ENCODE assay signal across 19 cellular contexts in the genomic region with DNA sequence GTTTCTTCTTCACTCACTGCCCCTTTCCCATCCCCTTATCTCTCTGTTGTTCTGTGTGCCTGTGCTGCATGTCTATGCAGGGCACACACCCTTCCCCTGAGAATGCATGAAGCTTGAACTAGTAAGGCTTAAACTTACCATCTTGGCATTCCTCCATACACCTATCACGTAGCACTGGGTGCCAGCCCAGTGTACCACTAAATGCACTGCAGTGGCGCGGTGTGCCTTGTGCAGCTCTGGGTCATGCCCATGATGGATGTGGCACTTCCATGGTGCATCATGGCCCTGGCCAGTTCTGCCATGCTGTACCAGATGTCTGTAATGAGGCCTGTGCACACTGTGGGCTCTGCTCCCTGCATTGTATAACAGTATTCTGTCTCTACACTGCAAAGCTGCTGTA. TPM values are rescaled to one million over a fixed set of nuclear protein-coding genes. Genes with fewer than 3 reads are reported as not detected.
DNase-seq lines count a peak whose midpoint lies in the region; ATAC-seq, FAIRE-seq and TF ChIP-seq lines count a peak whose summit lies in the region.
"Had no signal": no experiment of that assay in that cellular context is flagged by ENCODE, and none has a peak within 500 bp of the region (broad histone marks: within the 10 kb centered on the region; RNA-seq: fewer than 3 reads in every experiment).

No MANE protein-coding gene starts in this region.

- H3K23me2 ChIP-seq in H1 (ENCODE audit: low read depth, low read length): peaks cover 2% of the 10 kb centered on the region; the same call in 1 of the 2 replicates

- H3K56ac ChIP-seq in H1 (replicated peaks; ENCODE audit: insufficient read length, low read depth, low read length): no peak overlapping the region

- no peak for TF ChIP-seq RAD21 in H1 (IDR thresholded peaks at IDR 0.05 in 1 of 2, conservative IDR thresholded peaks at IDR 0.05 in 1 of 2; ENCODE audit: low read depth in 2 of 2, low read length in 2 of 2)

- TF ChIP-seq POLR2A in H1 (IDR thresholded peaks at IDR 0.05; ENCODE audit: control extremely low read depth in 1 of 2, low read depth in 2 of 2, low read length in 2 of 2): no peak

- H2BK15ac ChIP-seq in H1 (ENCODE audit: low read length) (peak overlapping the region; percentile 88), neuronal stem cell (ENCODE audit: low read length) (no peak overlapping the region)

- no peak overlapping the region for H3K4ac ChIP-seq in H1 (replicated peaks; ENCODE audit: insufficient read length, low read depth, low read length)
- H3K4ac ChIP-seq in neuronal stem cell (ENCODE audit: low read length): no peak overlapping the region

- no peak for FAIRE-seq in H1 (lab: Jason Lieb, UNC)
- FAIRE-seq: GM12891, GM18507 had no signal

- CTCF ChIA-PET in H1 (lab: Charles Lee; ENCODE audit: partially characterized antibody): interaction anchor here (0.7 to 12.3 kb wide), 10 partner anchors 7 to 409 kb away, joined by 3 to 113 read pairs (median 4); no protein-coding TSS in a partner anchor

- peak overlapping the region; percentile 94 for H2AK5ac ChIP-seq in H1 (ENCODE audit: low read depth, low read length)
- peak overlapping the region; percentile 64 for H2AK5ac ChIP-seq in neuronal stem cell (ENCODE audit: low read depth, low read length)

- H3K9me3 ChIP-seq in H1 (ENCODE audit: insufficient read depth in 2 of 2, low read depth in 1 of 2, low read length in 1 of 2): no peaks in the 10 kb centered on the region
- H3K9me3 ChIP-seq in neuronal stem cell (replicated peaks in 1 of 2; ENCODE audit: control insufficient read depth in 2 of 2, insufficient read depth in 1 of 2, low read depth in 1 of 2, low read length in 2 of 2): no peaks in the 10 kb centered on the region
- H3K9me3 ChIP-seq: BLaER1, HAP-1 had no signal

- H3K23ac ChIP-seq in H1 (ENCODE audit: insufficient read length) (no peak overlapping the region), neuronal stem cell (ENCODE audit: low read depth, low read length, poor library complexity) (peak overlapping the region; percentile 43)

- H4K8ac ChIP-seq in H1 (ENCODE audit: extremely low read depth, insufficient read depth, low read length) (no peak overlapping the region), neuronal stem cell (ENCODE audit: low read depth, low read length) (no peak overlapping the region)

- TF ChIP-seq CTCF in H1 (IDR thresholded peaks at IDR 0.05; ENCODE audit: control extremely low read depth in 1 of 3, insufficient read depth in 1 of 3, low read depth in 1 of 3, low read length in 3 of 3): no peak

- H2BK5ac ChIP-seq in H1 (ENCODE audit: low read depth, low read length): peak overlapping the region; percentile 76; the same call in 1 of the 2 replicates
- peak overlapping the region; percentile 6 for H2BK5ac ChIP-seq in neuronal stem cell (ENCODE audit: low read length)

- H2AFZ ChIP-seq in H1 (ENCODE audit: low read length): no peak overlapping the region
- no peak overlapping the region for H2AFZ ChIP-seq in neuronal stem cell (ENCODE audit: low read length)

- H3K79me1 ChIP-seq in H1 (ENCODE audit: low read depth, low read length): peaks cover 11% of the 10 kb centered on the region
- no peaks in the 10 kb centered on the region for H3K79me1 ChIP-seq in neuronal stem cell (ENCODE audit: low read depth, low read length)

- H3K9ac ChIP-seq in H1 (replicated peaks in 1 of 4; ENCODE audit: extremely low read depth in 1 of 4, low read depth in 3 of 4, low read length in 3 of 4): no peak overlapping the region
- no peak overlapping the region for H3K9ac ChIP-seq in neuronal stem cell (ENCODE audit: low read depth, low read length, poor library complexity)
- H3K9ac ChIP-seq: BLaER1 had no signal

- H3K18ac ChIP-seq in H1 (ENCODE audit: extremely low read depth, low read length) (no peak overlapping the region), neuronal stem cell (ENCODE audit: low read length) (peak overlapping the region; percentile 76)

- H4K5ac ChIP-seq in H1 (ENCODE audit: insufficient read length, low read depth, low read length): no peak overlapping the region

- H3K36me3 ChIP-seq in H1 (ENCODE audit: control insufficient read depth in 2 of 4, insufficient read depth in 4 of 4, low read length in 3 of 4): no peaks in the 10 kb centered on the region
- no peaks in the 10 kb centered on the region for H3K36me3 ChIP-seq in neuronal stem cell (replicated peaks in 1 of 2; ENCODE audit: control insufficient read depth in 2 of 2, insufficient read depth in 2 of 2, low read length in 2 of 2)
- H3K36me3 ChIP-seq: BLaER1, HAP-1 had no signal

- no peak overlapping the region for H3K4me2 ChIP-seq in H1 (ENCODE audit: insufficient read depth in 1 of 2, low read depth in 2 of 2, low read length in 2 of 2)
- no peak overlapping the region for H3K4me2 ChIP-seq in neuronal stem cell (ENCODE audit: insufficient read depth, low read length, poor library complexity, severe bottlenecking)
- H3K4me2 ChIP-seq: BLaER1 had no signal

- intact Hi-C loops in left ventricle myocardium superior (cut with micrococcal nuclease) (no loop called here), Right ventricle myocardium superior (cut with DNase I) (loop anchor here (10.0 kb wide), 1 partner anchor 198 kb away; no protein-coding TSS in a partner anchor)

- POLR2A ChIA-PET in H1 (lab: Charles Lee; ENCODE audit: partially characterized antibody): interaction anchor here (0.6 kb wide), 1 partner anchor 1315 kb away, joined by 3 read pairs; no protein-coding TSS in a partner anchor

- no peaks in the 10 kb centered on the region for H3K79me2 ChIP-seq in H1 (ENCODE audit: control insufficient read depth in 1 of 2, insufficient read depth in 2 of 2, low read length in 2 of 2)

- no peak for DNase-seq in left ventricle myocardium superior
- no peak for DNase-seq in Right ventricle myocardium superior
- DNase-seq in H1 (ENCODE audit: low read depth in 1 of 2, low spot score in 2 of 2): no peak
- no peak for DNase-seq in neuronal stem cell (ENCODE audit: low spot score)
- no peak for DNase-seq in GDM1 (lab: John Stamatoyannopoulos, UW)
- no peak for DNase-seq in middle frontal gyrus (ENCODE audit: extremely low spot score, low spot score)
- DNase-seq: 8988T; CD8-positive, alpha-beta T cell; DMS 273 treated with DMSO at 0.1 percent for 48 hours; DMS53; DND-41; EL; GOT3 had no signal

- H3K4me3 ChIP-seq in H1 (ENCODE audit: extremely low read depth in 1 of 4, insufficient read depth in 2 of 4, low read depth in 3 of 4, low read length in 4 of 4): no peak overlapping the region
- H3K4me3 ChIP-seq in neuronal stem cell (ENCODE audit: low read length in 2 of 2): peak overlapping the region in 1 of 2 donors; percentile 3
- H3K4me3 ChIP-seq: BLaER1, HAP-1 had no signal

- no peaks in the 10 kb centered on the region for H4K20me1 ChIP-seq in H1 (replicated peaks in 1 of 2; ENCODE audit: control insufficient read depth in 1 of 2, insufficient read depth in 2 of 2, low read length in 2 of 2)
- H4K20me1 ChIP-seq: BLaER1 had no signal

- H3K4me1 ChIP-seq in H1 (replicated peaks in 1 of 4; ENCODE audit: control insufficient read depth in 3 of 4, insufficient read depth in 4 of 4, low read length in 3 of 4) (peaks cover 15 to 24% (median 18%) of the 10 kb centered on the region in 4 experiments), neuronal stem cell (ENCODE audit: control insufficient read depth in 2 of 2, insufficient read depth in 1 of 2, low read depth in 1 of 2, low read length in 2 of 2) (peaks cover 17 to 27% of the 10 kb centered on the region in 2 donors)

- peak overlapping the region; percentile 61 for H4K91ac ChIP-seq in H1 (replicated peaks; ENCODE audit: insufficient read length, low read length)
- H4K91ac ChIP-seq in neuronal stem cell (ENCODE audit: low read depth, low read length, poor library complexity): no peak overlapping the region

- ATAC-seq in left ventricle myocardium superior: peak; percentile 35
- no peak for ATAC-seq in Right ventricle myocardium superior (ENCODE audit: poor library complexity)
- no peak for ATAC-seq in GM18520 (IDR thresholded peaks at IDR 0.05; ENCODE audit: unreplicated experiment)
- no peak for ATAC-seq in GM19397 (IDR thresholded peaks at IDR 0.05; ENCODE audit: unreplicated experiment)
- ATAC-seq: CD8-positive, alpha-beta T cell had no signal

- no peak overlapping the region for H3K27ac ChIP-seq in H1 (ENCODE audit: low read depth, low read length)
- H3K27ac ChIP-seq in neuronal stem cell (replicated peaks; ENCODE audit: low read length): no peak overlapping the region
- H3K27ac ChIP-seq: BLaER1 had no signal

- peak overlapping the region; percentile 62 for H2BK20ac ChIP-seq in H1 (ENCODE audit: low read length)

- H3K27me3 ChIP-seq in H1 (replicated peaks in 1 of 4; ENCODE audit: control insufficient read depth in 3 of 4, extremely low read depth in 1 of 4, insufficient read depth in 3 of 4, low read length in 3 of 4) (no peaks in the 10 kb centered on the region), neuronal stem cell (ENCODE audit: control insufficient read depth in 3 of 3, insufficient read depth in 3 of 3, low read depth in 1 of 3, low read length in 3 of 3) (peaks cover 0 to 3% (median 0%) of the 10 kb centered on the region in 3 experiments)
- H3K27me3 ChIP-seq: BLaER1 had no signal

- H3K14ac ChIP-seq in H1 (ENCODE audit: insufficient read length) (no peak overlapping the region), neuronal stem cell (ENCODE audit: low read length) (no peak overlapping the region)

- H2BK12ac ChIP-seq in H1 (ENCODE audit: low read depth, low read length) (peak overlapping the region; percentile 99; the same call in 1 of the 2 replicates), neuronal stem cell (ENCODE audit: low read length) (no peak overlapping the region)

- no peak for TF ChIP-seq EP300 in H1 (IDR thresholded peaks at IDR 0.05; ENCODE audit: borderline replicate concordance in 1 of 2, low read depth in 2 of 2, low read length in 2 of 2)

- 65% methylated on average over 3 of the region's 3 CpGs; no CpG with 5 or more reads in 1 of the 2 experiments for whole genome bisulfite sequencing in H1 (ENCODE audit: extremely low coverage in 1 of 2, insufficient coverage in 1 of 2, insufficient read length in 1 of 2, insufficient replicate concordance in 2 of 2, low coverage in 1 of 2, low lambda C conversion rate in 2 of 2, missing lambda C conversion rate in 1 of 2), 2 experiments
- no CpG with 5 or more reads among the region's 3 CpGs for WGBS in neuronal stem cell (ENCODE audit: extremely low coverage in 2 of 2, insufficient read length in 2 of 2, insufficient replicate concordance in 1 of 2), 2 donors

- H2BK120ac ChIP-seq in H1 (replicated peaks; ENCODE audit: low read depth, low read length) (no peak overlapping the region), neuronal stem cell (ENCODE audit: low read depth, low read length) (no peak overlapping the region)

RNA-seq across cellular contexts. Expression of gene PTPRU, which starts 10.7 kb away (rescaled TPM):
- total RNA-seq in left ventricle myocardium superior (19.2 TPM), Right ventricle myocardium superior (22.1 TPM)
- total RNA-seq in H1 (2021; fragmentation: NEBNext Ultra II Directional; extraction: Animal tissue kit (Norgen Biotek cat#: 25700)): 41.8 and 55.3 TPM in 2 replicates
- 33.8 and 57.0 TPM in 2 replicates for polyA plus RNA-seq in H1 (2011; rRNA removed)
- 41.3 TPM for polyA plus RNA-seq in H1 (2011; cell fraction: cytosol; rRNA removed)
- polyA plus RNA-seq in H1 (2011; cell fraction: nucleus; rRNA removed): 84.9 TPM
- 23.1 to 40.3 TPM (median 37.9 TPM) in 4 replicates for polyA plus RNA-seq in H1 (2012, experiment 1 of 2)
- polyA plus RNA-seq in H1 (2012, experiment 2 of 2): 38.4 TPM
- 29.7 TPM for polyA plus RNA-seq in H1 (2013, experiment 1 of 2)
- 33.1 TPM for polyA plus RNA-seq in H1 (2013, experiment 2 of 2)
- polyA minus RNA-seq in H1 (2011; rRNA and poly(A)+ RNA removed): 39.2 and 41.2 TPM in 2 replicates
- polyA minus RNA-seq in H1 (2011; cell fraction: cytosol; rRNA and poly(A)+ RNA removed): 79.9 TPM
- 57.9 TPM for polyA minus RNA-seq in H1 (2011; cell fraction: nucleus; rRNA and poly(A)+ RNA removed)
- polyA plus RNA-seq in neuronal stem cell (2013, experiment 1 of 2): 25.9 TPM
- 26.2 TPM for polyA plus RNA-seq in neuronal stem cell (2013, experiment 2 of 2)

RNA-seq across cellular contexts. Expression of gene MECR, which starts 16.3 kb away (rescaled TPM):
- 33.1 TPM for total RNA-seq in left ventricle myocardium superior
- 33.1 TPM for total RNA-seq in Right ventricle myocardium superior
- total RNA-seq in H1 (2021; fragmentation: NEBNext Ultra II Directional; extraction: Animal tissue kit (Norgen Biotek cat#: 25700)): 24.4 and 26.5 TPM in 2 replicates
- polyA plus RNA-seq in H1 (2011; rRNA removed): 24.2 and 28.2 TPM in 2 replicates
- 31.6 TPM for polyA plus RNA-seq in H1 (2011; cell fraction: cytosol; rRNA removed)
- polyA plus RNA-seq in H1 (2011; cell fraction: nucleus; rRNA removed): 39.5 TPM
- polyA plus RNA-seq in H1 (2012, experiment 1 of 2): 18.0 to 37.4 TPM (median 33.6 TPM) in 4 replicates
- polyA plus RNA-seq in H1 (2012, experiment 2 of 2): 33.1 TPM
- polyA plus RNA-seq in H1 (2013, experiment 1 of 2): 25.0 TPM
- polyA plus RNA-seq in H1 (2013, experiment 2 of 2): 25.4 TPM
- polyA minus RNA-seq in H1 (2011; rRNA and poly(A)+ RNA removed): 23.2 and 34.1 TPM in 2 replicates
- 14.5 TPM for polyA minus RNA-seq in H1 (2011; cell fraction: cytosol; rRNA and poly(A)+ RNA removed)
- 27.7 TPM for polyA minus RNA-seq in H1 (2011; cell fraction: nucleus; rRNA and poly(A)+ RNA removed)
- polyA plus RNA-seq in neuronal stem cell (2013, experiment 1 of 2): 19.8 TPM
- polyA plus RNA-seq in neuronal stem cell (2013, experiment 2 of 2): 19.0 TPM
